8 cellular contexts compared by ENCODE assay signal in the genomic region with DNA sequence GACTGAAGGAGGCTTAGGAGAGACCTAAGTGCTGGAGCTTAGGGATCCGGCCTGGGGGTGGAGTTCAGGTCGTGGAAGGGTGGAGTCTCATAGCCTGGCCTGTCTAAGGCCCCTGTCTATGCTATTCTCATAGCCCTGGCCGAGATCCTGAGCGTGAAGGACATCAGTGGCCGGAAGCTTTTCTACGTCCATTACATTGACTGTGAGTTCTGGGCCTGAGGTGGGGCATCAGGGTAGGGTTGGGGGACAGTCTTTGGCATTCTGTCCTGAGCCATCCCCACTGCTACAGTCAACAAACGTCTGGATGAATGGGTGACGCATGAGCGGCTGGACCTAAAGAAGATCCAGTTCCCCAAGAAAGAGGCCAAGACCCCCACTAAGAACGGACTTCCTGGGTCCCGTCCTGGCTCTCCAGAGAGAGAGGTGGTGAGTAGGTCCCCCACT. TPM values are rescaled to one million over a fixed set of nuclear protein-coding genes. Genes with fewer than 3 reads are reported as not detected.
A peak's percentile ranks its signal among the peaks of the same experiment; 100 is the strongest.
DNase-seq lines count a peak whose midpoint lies in the region; ATAC-seq, FAIRE-seq and TF ChIP-seq lines count a peak whose summit lies in the region.

No MANE protein-coding gene starts in this region.

- TF ChIP-seq EP300 in GM12878 (IDR thresholded peaks at IDR 0.05; ENCODE audit: borderline replicate concordance in 1 of 2, control insufficient read depth in 1 of 2, low read depth in 2 of 2, low read length in 2 of 2): no peak

- peak overlapping the region; percentile 99 for H3K4me2 ChIP-seq in GM12878 (ENCODE audit: control insufficient read depth, insufficient read depth)
- H3K4me2 ChIP-seq in mesendoderm (ENCODE audit: low read length): peak overlapping the region; percentile 71

- no peak overlapping the region for H3K4ac ChIP-seq in mesendoderm (ENCODE audit: low read depth, low read length)

- no peaks in the 10 kb centered on the region for H3K27me3 ChIP-seq in heart right ventricle
- no peaks in the 10 kb centered on the region for H3K27me3 ChIP-seq in GM12878 (replicated peaks in 1 of 2; ENCODE audit: control insufficient read depth in 2 of 2, insufficient read depth in 2 of 2, low read length in 1 of 2)
- H3K27me3 ChIP-seq in mesendoderm (ENCODE audit: insufficient read depth, low read length, poor library complexity): no peaks in the 10 kb centered on the region
- H3K27me3 ChIP-seq in aorta (ENCODE audit: control insufficient read depth in 1 of 2, insufficient read depth in 2 of 2, low read length in 1 of 2): no peaks in the 10 kb centered on the region

- no peak for ATAC-seq in heart right ventricle
- no peak for ATAC-seq in GM12878
- ATAC-seq in aorta (ENCODE audit: low FRiP score): no peak
- ATAC-seq in GM18868 (IDR thresholded peaks at IDR 0.05; ENCODE audit: unreplicated experiment): no peak
- ATAC-seq in HG02678 (IDR thresholded peaks at IDR 0.05; ENCODE audit: unreplicated experiment): no peak

- peak; percentile 79 for FAIRE-seq in GM12878 (lab: Jason Lieb, UNC)

- CTCF ChIA-PET in GM12878 (lab: Yijun Ruan, JAX): interaction anchor here (1.0 to 3.3 kb wide), 15 partner anchors 7 to 651 kb away, joined by 3 to 42 read pairs (median 13); a partner anchor contains a TSS

- TF ChIP-seq CTCF in heart right ventricle (IDR thresholded peaks at IDR 0.05): no peak
- no peak for TF ChIP-seq CTCF in GM12878 (IDR thresholded peaks at IDR 0.05 in 2 of 3, conservative IDR thresholded peaks at IDR 0.05 in 1 of 3; ENCODE audit: control insufficient read depth in 2 of 3, extremely low read depth in 1 of 3, insufficient read depth in 1 of 3, low read depth in 3 of 3, low read length in 3 of 3)

- BruUV-seq in GM12878 (replicated peaks; lab: Mats Ljungman, UMichigan): TSS peak; percentile 78

- peaks cover 0 to 31% (median 21%) of the 10 kb centered on the region in 9 donors for H3K4me1 ChIP-seq in heart right ventricle
- peaks cover 8% of the 10 kb centered on the region for H3K4me1 ChIP-seq in GM12878 (ENCODE audit: control insufficient read depth, insufficient read depth, low read length)
- no peaks in the 10 kb centered on the region for H3K4me1 ChIP-seq in mesendoderm (ENCODE audit: control insufficient read depth, low read depth, low read length)
- no peaks in the 10 kb centered on the region for H3K4me1 ChIP-seq in aorta (ENCODE audit: control insufficient read depth in 1 of 2, insufficient read depth in 2 of 2, low read length in 2 of 2)

- no peak for TF ChIP-seq RAD21 in GM12878 (IDR thresholded peaks at IDR 0.05; ENCODE audit: insufficient read depth, low read depth, low read length)

- H2AK5ac ChIP-seq in mesendoderm (ENCODE audit: low read length): no peak overlapping the region

- peak overlapping the region; percentile 100; the same call in 1 of the 2 replicates for H2AFZ ChIP-seq in GM12878 (ENCODE audit: control insufficient read depth, low read depth, low read length)

- POLR2A ChIA-PET in GM12878 (lab: Charles Lee): interaction anchor here (0.8 to 2.7 kb wide), 12 partner anchors 8 to 178 kb away, joined by 3 to 13 read pairs (median 5); a partner anchor contains a TSS

- no peaks in the 10 kb centered on the region; the same call in 1 of the 2 replicates for H4K20me1 ChIP-seq in GM12878 (ENCODE audit: control insufficient read depth, insufficient read depth)

- peaks cover 6% of the 10 kb centered on the region for H3K79me1 ChIP-seq in mesendoderm (ENCODE audit: low read length)

- H2BK5ac ChIP-seq in mesendoderm (ENCODE audit: low read length): no peak overlapping the region

- intact Hi-C loops in heart right ventricle (cut with DNase I): loop anchor here in 5 of 10 donors (1.0 to 10.0 kb wide), 7 partner anchors 8 to 275 kb away; a partner anchor contains a TSS
- intact Hi-C loops in cardiac septum (cut with DNase I): loop anchor here (2.0 to 5.0 kb wide), 2 partner anchors 106 to 290 kb away; a partner anchor contains a TSS
- intact Hi-C loops in GM12878 (cut with micrococcal nuclease; ENCODE audit: unreplicated experiment): loop anchor here (5.0 to 10.0 kb wide), 2 partner anchors 70 to 838 kb away; a partner anchor contains a TSS
- intact Hi-C loops in aorta (cut with DNase I): loop anchor here (5.0 kb wide), 3 partner anchors 50 to 70 kb away; a partner anchor contains a TSS

- H3K9me3 ChIP-seq in heart right ventricle: no peaks in the 10 kb centered on the region
- H3K9me3 ChIP-seq in GM12878 (replicated peaks; ENCODE audit: control insufficient read depth, insufficient read depth, low read length): no peaks in the 10 kb centered on the region
- H3K9me3 ChIP-seq in aorta (ENCODE audit: control insufficient read depth, low read length): no peaks in the 10 kb centered on the region

- SMC1A ChIA-PET in GM12878 (lab: Charles Lee; ENCODE audit: uncharacterized antibody, unreplicated experiment): interaction anchor here (0.8 to 2.9 kb wide), 11 partner anchors 8 to 276 kb away, joined by 3 to 32 read pairs (median 5); a partner anchor contains a TSS

- H3K36me3 ChIP-seq in heart right ventricle (peaks cover 4 to 49% (median 31%) of the 10 kb centered on the region in 9 donors), GM12878 (ENCODE audit: control insufficient read depth in 2 of 2, insufficient read depth in 2 of 2, low read length in 1 of 2) (peaks cover 23 to 24% of the 10 kb centered on the region in 2 experiments; a peak in 3 of 4 replicates), mesendoderm (ENCODE audit: control insufficient read depth, insufficient read depth, low read length) (peaks cover 12% of the 10 kb centered on the region), aorta (ENCODE audit: control insufficient read depth in 1 of 2, insufficient read depth in 2 of 2, low read length in 1 of 2) (peaks cover 4 to 16% of the 10 kb centered on the region in 2 donors)

- H3K27ac ChIP-seq in heart right ventricle (peak overlapping the region; percentile 84 to 100 (median 98)), GM12878 (ENCODE audit: control insufficient read depth, insufficient read depth) (peak overlapping the region; percentile 99), mesendoderm (ENCODE audit: low read depth, low read length) (no peak overlapping the region), aorta (ENCODE audit: low read depth in 1 of 2, low read length in 2 of 2) (peak overlapping the region in 1 of 2 donors; percentile 53)

- RAD21 ChIA-PET in GM12878 (lab: Charles Lee; ENCODE audit: unreplicated experiment): interaction anchor here (0.5 to 3.0 kb wide), 16 partner anchors 8 to 1358 kb away, joined by 3 to 42 read pairs (median 4); a partner anchor contains a TSS

- 28 to 36% methylated on average over 11 of the region's 11 CpGs for WGBS in heart right ventricle, 2 donors
- WGBS in GM12878 (ENCODE audit: insufficient coverage, insufficient replicate concordance, low lambda C conversion rate, missing lambda C conversion rate): 37% methylated on average over 11 of the region's 11 CpGs
- no CpG with 5 or more reads among the region's 11 CpGs for WGBS in mesendoderm (ENCODE audit: extremely low coverage, insufficient coverage, low lambda C conversion rate)
- 17 to 22% methylated on average over 11 of the region's 11 CpGs for WGBS in aorta, 2 donors

- no peak overlapping the region for H4K5ac ChIP-seq in mesendoderm (ENCODE audit: low read length)

- no peak overlapping the region for H3K18ac ChIP-seq in mesendoderm (ENCODE audit: low read length)

- peak overlapping the region; percentile 73 for H3K56ac ChIP-seq in mesendoderm (ENCODE audit: low read length)

- DNase-seq in heart right ventricle (no peak), cardiac septum (ENCODE audit: low spot score) (no peak), GM12878 (ENCODE audit: low read depth, low spot score) (no peak), mesendoderm (no peak), aorta (no peak), occipital lobe (lab: John Stamatoyannopoulos, UW) (no peak)

- no peak overlapping the region for H4K8ac ChIP-seq in mesendoderm (ENCODE audit: low read depth, low read length)

- H3K79me2 ChIP-seq in GM12878 (ENCODE audit: control insufficient read depth, insufficient read depth, low read length) (peaks cover 9% of the 10 kb centered on the region), mesendoderm (ENCODE audit: control insufficient read depth, insufficient read depth, low read length) (no peaks in the 10 kb centered on the region)

- H3K4me3 ChIP-seq in heart right ventricle (peak overlapping the region; percentile 39 to 82 (median 68)), GM12878 (peak overlapping the region; percentile 85), mesendoderm (ENCODE audit: low read length) (peak overlapping the region; percentile 41), aorta (ENCODE audit: low read length in 2 of 2) (peak overlapping the region; percentile 19 to 20)

- in situ Hi-C loops in GM12878 (cut with MboI): loop anchor here (5.0 kb wide), 3 partner anchors 65 to 275 kb away; no protein-coding TSS in a partner anchor

- no peak for TF ChIP-seq POLR2A in GM12878 (IDR thresholded peaks at IDR 0.05; ENCODE audit: low read depth, low read length)

- H2BK15ac ChIP-seq in mesendoderm (replicated peaks; ENCODE audit: low read depth): no peak overlapping the region

- H3K23ac ChIP-seq in mesendoderm (ENCODE audit: low read length): no peak overlapping the region

- H2BK120ac ChIP-seq in mesendoderm (ENCODE audit: low read depth, low read length): no peak overlapping the region

- H3K9ac ChIP-seq in GM12878 (ENCODE audit: control insufficient read depth, insufficient read depth, low read length): peak overlapping the region; percentile 91
- H3K9ac ChIP-seq in mesendoderm (ENCODE audit: low read length): peak overlapping the region; percentile 73

RNA-seq across cellular contexts. Expression of a gene that starts 0.6 kb away (rescaled TPM):
- total RNA-seq in heart right ventricle: 10 to 100 TPM; 40.9 to 53.6 (median 44.0) TPM
- 10 to 100 TPM; 54.9 to 62.8 TPM for polyA plus RNA-seq in heart right ventricle
- total RNA-seq in cardiac septum: 49.2 TPM
- total RNA-seq in GM12878 (2013; cell fraction: nucleolus; rRNA removed): 53.3 and 55.1 TPM in 2 replicates
- total RNA-seq in GM12878 (2014; rRNA removed): 46.5 and 46.6 TPM in 2 replicates
- total RNA-seq in GM12878 (2014; rRNA removed; fragmentation: Illumina TruSeq; extraction: Trizol): 35.0 and 42.2 TPM in 2 replicates
- total RNA-seq in GM12878 (2021): 53.8 and 66.1 TPM in 2 replicates
- polyA plus RNA-seq in GM12878 (2011; ENCODE audit: low read depth): 23.5 TPM
- polyA plus RNA-seq in GM12878 (2011; rRNA removed): 25.0 and 48.6 TPM in 2 replicates
- polyA plus RNA-seq in GM12878 (2011; cell fraction: cytosol; rRNA removed): 42.7 and 57.2 TPM in 2 replicates
- 71.4 and 94.9 TPM in 2 replicates for polyA plus RNA-seq in GM12878 (2011; cell fraction: nucleus; rRNA removed)
- 38.9 and 57.1 TPM in 2 replicates for polyA plus RNA-seq in GM12878 (2012)
- polyA plus RNA-seq in GM12878 (2014; fragmentation: Illumina TruSeq; extraction: Trizol): 39.5 and 46.5 TPM in 2 replicates
- polyA plus RNA-seq in GM12878 (2014; fragmentation: Nextera tagmentation; extraction: Ambion mirVana): 10 to 100 TPM in 1 of 2 experiments, 1 to 10 TPM in 1; 3.4 to 10.2 TPM
- 58.6 and 61.5 TPM in 2 replicates for polyA plus RNA-seq in GM12878 (2014; rRNA removed)
- 10 to 100 TPM; 42.8 to 46.1 TPM for polyA plus RNA-seq in GM12878 (2016; fragmentation: Nextera tagmentation; extraction: Ambion mirVana)
- polyA minus RNA-seq in GM12878 (2011; rRNA and poly(A)+ RNA removed): 67.2 and 87.0 TPM in 2 replicates
- 23.4 and 25.8 TPM in 2 replicates for polyA minus RNA-seq in GM12878 (2011; cell fraction: cytosol; rRNA and poly(A)+ RNA removed)
- 26.6 and 44.2 TPM in 2 replicates for polyA minus RNA-seq in GM12878 (2011; cell fraction: nucleus; rRNA and poly(A)+ RNA removed)
- polyA plus RNA-seq in mesendoderm (2013, experiment 1 of 2): 24.4 TPM
- polyA plus RNA-seq in mesendoderm (2013, experiment 2 of 2): 25.0 TPM
- total RNA-seq in aorta: 10 to 100 TPM; 59.8 to 64.4 TPM
- 100 to 1,000 TPM in 1 of 2 donors, 10 to 100 TPM in 1; 29.2 to 120 TPM for polyA plus RNA-seq in aorta
- total RNA-seq in occipital lobe: 43.8 TPM

RNA-seq across cellular contexts. Expression of a gene that starts 7.9 kb away (rescaled TPM):
- total RNA-seq in heart right ventricle (10 to 100 TPM; 34.1 to 75.6 (median 43.5) TPM), cardiac septum (48.8 TPM), GM12878 (2014; rRNA removed) (51.9 and 57.9 TPM in 2 replicates), GM12878 (2014; rRNA removed; fragmentation: Illumina TruSeq; extraction: Trizol) (20.0 and 21.1 TPM in 2 replicates), GM12878 (2021) (110 and 111 TPM in 2 replicates), aorta (10 to 100 TPM; 53.5 to 57.6 TPM), occipital lobe (9.4 TPM)
- polyA plus RNA-seq in heart right ventricle (100 to 1,000 TPM in 1 of 2 donors, 10 to 100 TPM in 1; 60.3 to 123 TPM), GM12878 (2011; rRNA removed) (20.0 and 36.8 TPM in 2 replicates), GM12878 (2014; fragmentation: Illumina TruSeq; extraction: Trizol) (7.4 and 9.7 TPM in 2 replicates), GM12878 (2014; fragmentation: Nextera tagmentation; extraction: Ambion mirVana) (10 to 100 TPM in 1 of 2 experiments, 1 to 10 TPM in 1; 5.0 to 27.1 TPM), GM12878 (2014; rRNA removed) (57.4 and 71.6 TPM in 2 replicates), GM12878 (2016; fragmentation: Nextera tagmentation; extraction: Ambion mirVana) (100 to 1,000 TPM; 141 to 160 TPM), aorta (100 to 1,000 TPM in 1 of 2 donors, 10 to 100 TPM in 1; 80.1 to 113 TPM)
- total RNA-seq in GM12878 (2013; cell fraction: nucleolus; rRNA removed): 36.0 and 46.3 TPM in 2 replicates
- polyA plus RNA-seq in GM12878 (2011; ENCODE audit: low read depth): 11.1 TPM
- 52.0 and 70.4 TPM in 2 replicates for polyA plus RNA-seq in GM12878 (2011; cell fraction: cytosol; rRNA removed)
- 54.9 and 57.4 TPM in 2 replicates for polyA plus RNA-seq in GM12878 (2011; cell fraction: nucleus; rRNA removed)
- 35.7 and 41.7 TPM in 2 replicates for polyA plus RNA-seq in GM12878 (2012)
- polyA minus RNA-seq in GM12878 (2011; rRNA and poly(A)+ RNA removed): 6.5 and 12.6 TPM in 2 replicates
- polyA minus RNA-seq in GM12878 (2011; cell fraction: cytosol; rRNA and poly(A)+ RNA removed): 8.0 and 10.4 TPM in 2 replicates
- polyA minus RNA-seq in GM12878 (2011; cell fraction: nucleus; rRNA and poly(A)+ RNA removed): 16.8 and 24.6 TPM in 2 replicates
- polyA plus RNA-seq in mesendoderm (2013, experiment 1 of 2): 38.3 TPM
- 40.3 TPM for polyA plus RNA-seq in mesendoderm (2013, experiment 2 of 2)

RNA-seq across cellular contexts. Expression of a gene that starts 49.9 kb away (rescaled TPM):
- 10 to 100 TPM; 30.7 to 55.2 (median 40.0) TPM for total RNA-seq in heart right ventricle
- 10 to 100 TPM; 28.9 to 38.3 TPM for polyA plus RNA-seq in heart right ventricle
- total RNA-seq in cardiac septum: 45.0 TPM
- total RNA-seq in GM12878 (2013; cell fraction: nucleolus; rRNA removed): 91.6 and 99.8 TPM in 2 replicates
- total RNA-seq in GM12878 (2014; rRNA removed): 28.1 and 33.6 TPM in 2 replicates
- total RNA-seq in GM12878 (2014; rRNA removed; fragmentation: Illumina TruSeq; extraction: Trizol): 15.3 and 16.8 TPM in 2 replicates
- total RNA-seq in GM12878 (2021): 51.7 and 56.4 TPM in 2 replicates
- 26.3 TPM for polyA plus RNA-seq in GM12878 (2011; ENCODE audit: low read depth)
- 13.4 and 32.7 TPM in 2 replicates for polyA plus RNA-seq in GM12878 (2011; rRNA removed)
- polyA plus RNA-seq in GM12878 (2011; cell fraction: cytosol; rRNA removed): 28.1 and 28.2 TPM in 2 replicates
- polyA plus RNA-seq in GM12878 (2011; cell fraction: nucleus; rRNA removed): 205 and 257 TPM in 2 replicates
- polyA plus RNA-seq in GM12878 (2012): 60.7 and 67.5 TPM in 2 replicates
- 21.8 and 34.7 TPM in 2 replicates for polyA plus RNA-seq in GM12878 (2014; fragmentation: Illumina TruSeq; extraction: Trizol)
- 10 to 100 TPM in 1 of 2 experiments, 1 to 10 TPM in 1; 5.1 to 12.8 TPM for polyA plus RNA-seq in GM12878 (2014; fragmentation: Nextera tagmentation; extraction: Ambion mirVana)
- 37.4 and 60.0 TPM in 2 replicates for polyA plus RNA-seq in GM12878 (2014; rRNA removed)
- 10 to 100 TPM; 38.1 to 42.8 TPM for polyA plus RNA-seq in GM12878 (2016; fragmentation: Nextera tagmentation; extraction: Ambion mirVana)
- 35.8 and 49.0 TPM in 2 replicates for polyA minus RNA-seq in GM12878 (2011; rRNA and poly(A)+ RNA removed)
- polyA minus RNA-seq in GM12878 (2011; cell fraction: cytosol; rRNA and poly(A)+ RNA removed): 18.3 and 22.1 TPM in 2 replicates
- polyA minus RNA-seq in GM12878 (2011; cell fraction: nucleus; rRNA and poly(A)+ RNA removed): 82.5 and 108 TPM in 2 replicates
- polyA plus RNA-seq in mesendoderm (2013, experiment 1 of 2): 19.9 TPM
- polyA plus RNA-seq in mesendoderm (2013, experiment 2 of 2): 22.4 TPM
- total RNA-seq in aorta: 100 to 1,000 TPM in 1 of 2 donors, 10 to 100 TPM in 1; 98.2 to 108 TPM
- polyA plus RNA-seq in aorta: 10 to 100 TPM; 28.8 to 73.8 TPM
- 12.6 TPM for total RNA-seq in occipital lobe

Comparison
In these comparisons a context has a peak if more than half of its experiments do, and no peak if none do; other contexts are left out.
1. H3K4me3 ChIP-seq: peak in every context shown above with its lines; median percentile 85 in GM12878; 68 in heart right ventricle; 41 in mesendoderm; 20 in aorta.